Comparison of ENCODE assay signal across 9 cellular contexts in genomic region chr2:219104107-219105050, GRCh38. TPM values are rescaled to one million over a fixed set of nuclear protein-coding genes. Genes with fewer than 3 reads are reported as not detected.
DNase-seq lines count a peak whose midpoint lies in the region; ATAC-seq and TF ChIP-seq lines count a peak whose summit lies in the region.
"Had no signal": no experiment of that assay in that cellular context is flagged by ENCODE, and none has a peak within 500 bp of the region (broad histone marks: within the 10 kb centered on the region; RNA-seq: fewer than 3 reads in every experiment).

No MANE protein-coding gene starts in this region.

- peak; percentile 3 for DNase-seq in stimulated activated CD4-positive, alpha-beta T cell treated with anti-CD3 and anti-CD28 coated beads, Interleukin-1b, Interleukin-23, amount 100 ng/mL, for 48 hours
- DNase-seq in stimulated activated CD4-positive, alpha-beta T cell treated with anti-CD3 and anti-CD28 coated beads, Interleukin-12 subunit alpha, Interleukin-12 subunit beta, amount 100 ng/mL, for 4 hours: no peak
- peak; percentile 29 for DNase-seq in HT1080 (ENCODE audit: low read depth)
- DNase-seq in SHP77 treated with DMSO at 0.1 percent for 48 hours (lab: John Stamatoyannopoulos, UW): peak; percentile 26
- no peak for DNase-seq in effector CD8-positive, alpha-beta T cell (lab: John Stamatoyannopoulos, UW)

- H3K9ac ChIP-seq in parathyroid adenoma: no peak overlapping the region

- H2AFZ ChIP-seq in parathyroid adenoma: no peak overlapping the region

- ATAC-seq in esophagus mucosa: peak; percentile 31
- ATAC-seq in HG02763 (IDR thresholded peaks at IDR 0.05; ENCODE audit: unreplicated experiment): no peak

- no peaks in the 10 kb centered on the region for H3K27me3 ChIP-seq in parathyroid adenoma (ENCODE audit: control insufficient read depth, insufficient read depth, low read length)

- TF ChIP-seq CTCF in parathyroid adenoma (IDR thresholded peaks at IDR 0.05): peak; percentile 73

- no peaks in the 10 kb centered on the region for H3K36me3 ChIP-seq in parathyroid adenoma (ENCODE audit: control insufficient read depth, insufficient read depth, low read length)

- no peaks in the 10 kb centered on the region for H3K79me2 ChIP-seq in parathyroid adenoma

- H3K4me2 ChIP-seq in parathyroid adenoma (ENCODE audit: low read length): no peak overlapping the region

- no peak overlapping the region for H3K27ac ChIP-seq in parathyroid adenoma
- H3K27ac ChIP-seq: epithelial cell of prostate had no signal

- H3K4me3 ChIP-seq in parathyroid adenoma (ENCODE audit: low read depth, low read length): no peak overlapping the region

- H3K9me3 ChIP-seq in parathyroid adenoma (ENCODE audit: control insufficient read depth, low read length): no peaks in the 10 kb centered on the region

- H3K4me1 ChIP-seq in parathyroid adenoma: no peaks in the 10 kb centered on the region

RNA-seq across cellular contexts. Expression of gene IHH, which starts 43.7 kb away (rescaled TPM):
- not detected in 2 replicates for total RNA-seq in HT1080 (2014; rRNA removed; shearing (Covaris generic))
- not detected in 2 replicates for polyA plus RNA-seq in HT1080 (2015; cell fraction: cytosol; rRNA removed)
- not detected in 2 replicates for polyA plus RNA-seq in HT1080 (2015; cell fraction: nucleus; rRNA removed)
- total RNA-seq in esophagus mucosa: 0.08 TPM

RNA-seq across cellular contexts. Expression of gene NHEJ1, which starts 56.2 kb away (rescaled TPM):
- 17.4 and 22.6 TPM in 2 replicates for total RNA-seq in HT1080 (2014; rRNA removed; shearing (Covaris generic))
- polyA plus RNA-seq in HT1080 (2015; cell fraction: cytosol; rRNA removed): 12.3 and 13.0 TPM in 2 replicates
- 7.7 and 8.6 TPM in 2 replicates for polyA plus RNA-seq in HT1080 (2015; cell fraction: nucleus; rRNA removed)
- total RNA-seq in esophagus mucosa: 8.9 TPM

Comparison
In these comparisons a context has a peak if more than half of its experiments do, and no peak if none do; other contexts are left out.
1. DNase-seq: peak in stimulated activated CD4-positive, alpha-beta T cell treated with anti-CD3 and anti-CD28 coated beads, Interleukin-1b, Interleukin-23, amount 100 ng/mL, for 48 hours (single experiment), HT1080 (single experiment) and SHP77 treated with DMSO at 0.1 percent for 48 hours (single experiment); none in stimulated activated CD4-positive, alpha-beta T cell treated with anti-CD3 and anti-CD28 coated beads, Interleukin-12 subunit alpha, Interleukin-12 subunit beta, amount 100 ng/mL, for 4 hours (single experiment) and effector CD8-positive, alpha-beta T cell (single experiment).